In genomic region chr16:83878838-83879237, GRCh38 we compare ENCODE assay signal across 9 cellular contexts. TPM values are rescaled to one million over a fixed set of nuclear protein-coding genes. Genes with fewer than 3 reads are reported as not detected.
A peak's percentile ranks its signal among the peaks of the same experiment; 100 is the strongest.
DNase-seq lines count a peak whose midpoint lies in the region; ATAC-seq and TF ChIP-seq lines count a peak whose summit lies in the region.
"Had no signal": no experiment of that assay in that cellular context is flagged by ENCODE, and none has a peak within 500 bp of the region (broad histone marks: within the 10 kb centered on the region; RNA-seq: fewer than 3 reads in every experiment).

No MANE protein-coding gene starts in this region.

- H3K4me1 ChIP-seq in neural progenitor cell: peaks cover 9% of the 10 kb centered on the region

- no peaks in the 10 kb centered on the region for H3K9me3 ChIP-seq in neural progenitor cell (ENCODE audit: low read depth)

- no peaks in the 10 kb centered on the region for H4K20me1 ChIP-seq in neural progenitor cell (ENCODE audit: low read depth)

- CTCF ChIA-PET in activated CD8-positive, alpha-beta T cell treated with anti-CD3 and anti-CD28 coated beads for 36 hours (lab: Charles Lee): no interaction called here

- H3K27ac Mint-ChIP-seq in chondrocyte (ENCODE audit: unreplicated experiment): no peak overlapping the region
- H3K27ac Mint-ChIP-seq in neural progenitor cell: no peak overlapping the region
- H3K27ac Mint-ChIP-seq in activated CD8-positive, alpha-beta T cell treated with anti-CD3 and anti-CD28 coated beads for 36 hours: no peak overlapping the region
- H3K27ac Mint-ChIP-seq: IgD-negative memory B cell had no signal

- no peaks in the 10 kb centered on the region for H3K36me3 ChIP-seq in neural progenitor cell

- no peak overlapping the region for H3K4me2 ChIP-seq in neural progenitor cell

- no peak overlapping the region for H3K4me3 Mint-ChIP-seq in chondrocyte (ENCODE audit: unreplicated experiment)
- no peak overlapping the region for H3K4me3 Mint-ChIP-seq in neural progenitor cell
- H3K4me3 Mint-ChIP-seq in activated CD8-positive, alpha-beta T cell treated with anti-CD3 and anti-CD28 coated beads for 36 hours: no peak overlapping the region
- H3K4me3 Mint-ChIP-seq: IgD-negative memory B cell had no signal

- H3K27ac ChIP-seq in neural progenitor cell: no peak overlapping the region

- ATAC-seq in activated CD8-positive, alpha-beta T cell treated with anti-CD3 and anti-CD28 coated beads for 36 hours: no peak
- no peak for ATAC-seq in GM18907 (IDR thresholded peaks at IDR 0.05; ENCODE audit: unreplicated experiment)
- no peak for ATAC-seq in GM21825 (IDR thresholded peaks at IDR 0.05; ENCODE audit: unreplicated experiment)

- TF ChIP-seq CTCF in chondrocyte (IDR thresholded peaks at IDR 0.05): peak; percentile 87
- peak; percentile 64 for TF ChIP-seq CTCF in neural progenitor cell (IDR thresholded peaks at IDR 0.05)
- no peak for TF ChIP-seq CTCF in activated CD8-positive, alpha-beta T cell treated with anti-CD3 and anti-CD28 coated beads for 36 hours (IDR thresholded peaks at IDR 0.05)

- H3K79me2 ChIP-seq in neural progenitor cell (ENCODE audit: low read depth): no peaks in the 10 kb centered on the region

- intact Hi-C loops in activated CD8-positive, alpha-beta T cell treated with anti-CD3 and anti-CD28 coated beads for 36 hours (cut with micrococcal nuclease): no loop called here

- DNase-seq in DMS114 treated with DMSO at 0.1 percent for 48 hours (lab: John Stamatoyannopoulos, UW; ENCODE audit: unreplicated experiment): peak; percentile 31
- peak; percentile 18 for DNase-seq in NCI-H1694 treated with DMSO at 0.1 percent for 48 hours (lab: John Stamatoyannopoulos, UW)
- no peak for DNase-seq in chondrocyte (ENCODE audit: low spot score)
- DNase-seq in neural progenitor cell (ENCODE audit: low spot score): peak; percentile 52
- no peak for DNase-seq in activated CD8-positive, alpha-beta T cell treated with anti-CD3 and anti-CD28 coated beads for 36 hours
- no peak for DNase-seq in activated CD8-positive, alpha-beta memory T cell treated with anti-CD3 and anti-CD28 coated beads, Interleukin-2, amount 50 U/mL, for 4 hours

- H3F3A ChIP-seq in neural progenitor cell (ENCODE audit: low read depth): peaks cover 7% of the 10 kb centered on the region

- POLR2A ChIA-PET in activated CD8-positive, alpha-beta T cell treated with anti-CD3 and anti-CD28 coated beads for 36 hours (lab: Charles Lee): no interaction called here

- H3K27me3 Mint-ChIP-seq in chondrocyte (ENCODE audit: low read depth): peaks cover 50% of the 10 kb centered on the region
- peaks cover 3% of the 10 kb centered on the region for H3K27me3 Mint-ChIP-seq in neural progenitor cell (ENCODE audit: insufficient read depth, low read depth)
- peaks cover 13% of the 10 kb centered on the region for H3K27me3 Mint-ChIP-seq in activated CD8-positive, alpha-beta T cell treated with anti-CD3 and anti-CD28 coated beads for 36 hours

- H3K4me1 Mint-ChIP-seq in chondrocyte (ENCODE audit: low read depth) (no peaks in the 10 kb centered on the region), neural progenitor cell (peaks cover 27% of the 10 kb centered on the region)
- no peaks in the 10 kb centered on the region for H3K4me1 Mint-ChIP-seq in activated CD8-positive, alpha-beta T cell treated with anti-CD3 and anti-CD28 coated beads for 36 hours (ENCODE audit: low read depth)
- H3K4me1 Mint-ChIP-seq: IgD-negative memory B cell had no signal

- H3K4me3 ChIP-seq in neural progenitor cell: no peak overlapping the region

- H3K27me3 ChIP-seq in neural progenitor cell: no peaks in the 10 kb centered on the region

- no peak overlapping the region for H3K9ac ChIP-seq in neural progenitor cell

- H3K36me3 Mint-ChIP-seq in chondrocyte (ENCODE audit: low read depth) (peaks cover 2% of the 10 kb centered on the region), neural progenitor cell (no peaks in the 10 kb centered on the region)
- no peaks in the 10 kb centered on the region for H3K36me3 Mint-ChIP-seq in activated CD8-positive, alpha-beta T cell treated with anti-CD3 and anti-CD28 coated beads for 36 hours (ENCODE audit: low read depth)
- H3K36me3 Mint-ChIP-seq: IgD-negative memory B cell had no signal

- H2AFZ ChIP-seq in neural progenitor cell (replicated peaks): peak overlapping the region; percentile 61

- no peaks in the 10 kb centered on the region for H3K9me3 Mint-ChIP-seq in chondrocyte (ENCODE audit: low read depth)
- H3K9me3 Mint-ChIP-seq in neural progenitor cell: peaks cover 5% of the 10 kb centered on the region
- no peaks in the 10 kb centered on the region for H3K9me3 Mint-ChIP-seq in activated CD8-positive, alpha-beta T cell treated with anti-CD3 and anti-CD28 coated beads for 36 hours

RNA-seq across cellular contexts. Expression of gene MLYCD, which starts 20.1 kb away (rescaled TPM):
- total RNA-seq in chondrocyte (2.9 to 4.4 TPM (median 3.1 TPM) in 3 replicates), neural progenitor cell (ENCODE audit: low replicate concordance) (2.5 and 3.3 TPM in 2 replicates)
- total RNA-seq in activated CD8-positive, alpha-beta T cell treated with anti-CD3 and anti-CD28 coated beads for 36 hours: 1 to 10 TPM; 3.5 to 3.7 TPM

Comparison
In these comparisons a context has a peak if more than half of its experiments do, and no peak if none do; other contexts are left out.
1. DNase-seq: peak in DMS114 treated with DMSO at 0.1 percent for 48 hours (single experiment), NCI-H1694 treated with DMSO at 0.1 percent for 48 hours (single experiment) and neural progenitor cell (single experiment); none in chondrocyte (single experiment), activated CD8-positive, alpha-beta T cell treated with anti-CD3 and anti-CD28 coated beads for 36 hours (single experiment) and activated CD8-positive, alpha-beta memory T cell treated with anti-CD3 and anti-CD28 coated beads, Interleukin-2, amount 50 U/mL, for 4 hours (single experiment).